In the genomic region with DNA sequence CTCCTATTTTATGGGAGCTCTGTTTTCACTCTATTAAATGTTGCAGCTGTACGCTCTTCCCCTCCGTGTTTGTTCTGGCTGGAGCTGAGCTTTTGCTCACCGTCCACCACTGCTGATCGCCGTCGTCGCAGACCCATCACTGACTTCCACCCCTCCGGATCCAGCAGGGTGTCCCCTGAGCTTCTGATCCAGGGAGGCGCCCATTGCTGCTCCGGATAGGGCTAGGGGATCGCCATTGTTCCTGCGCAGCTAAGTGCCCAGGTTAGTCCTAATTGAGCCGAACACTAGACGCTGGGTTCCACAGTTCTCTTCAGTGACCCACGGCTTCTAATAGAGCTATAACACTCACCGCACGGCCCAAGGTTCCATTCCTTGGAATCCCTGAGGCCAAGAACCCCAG, we compare ENCODE assay signal across 13 cellular contexts.
"Had no signal": no experiment of that assay in that cellular context is flagged by ENCODE, and none has a peak within 500 bp of the region (broad histone marks: within the 10 kb centered on the region; RNA-seq: fewer than 3 reads in every experiment).

No MANE protein-coding gene starts in this region.

- H3K4me1 ChIP-seq: tibial artery, vagina had no signal

- ATAC-seq: activated CD8-positive, alpha-beta memory T cell treated with anti-CD3 and anti-CD28 coated beads, Interleukin-2, amount 10 ng/mL, durations not matched to agents 7 days and 5 days; activated naive CD4-positive, alpha-beta T cell treated with anti-CD3 and anti-CD28 coated beads, Interleukin-2, amount 50 U/mL, for 72 hours; activated T-cell treated with anti-CD3 and anti-CD28 coated beads, Interleukin-2, amount 50 U/mL, for 4 hours had no signal

- H3K36me3 ChIP-seq: neutrophil, tibial artery, vagina had no signal

- H3K27ac ChIP-seq: neutrophil, tibial artery, vagina had no signal

- DNase-seq: activated CD4-positive, alpha-beta T cell treated with anti-CD3 and anti-CD28 coated beads, Interleukin-2, amount 50 U/mL, for 48 hours; activated CD4-positive, CD25-positive, alpha-beta regulatory T cell treated with anti-CD3 and anti-CD28 coated beads, Interleukin-2, amount 50 U/mL, for 72 hours; activated CD8-positive, alpha-beta memory T cell treated with anti-CD3 and anti-CD28 coated beads, Interleukin-2, amount 10 ng/mL, durations not matched to agents 7 days and 5 days; activated effector memory CD4-positive, alpha-beta T cell treated with anti-CD3 and anti-CD28 coated beads, Interleukin-2, amount 50 U/mL, for 16 hours; activated T-cell treated with anti-CD3 and anti-CD28 coated beads, Interleukin-2, amount 50 U/mL, for 4 hours; amygdala; erythroblast; hypothalamus; midbrain; tibial artery had no signal

- H3K4me3 ChIP-seq: tibial artery, vagina had no signal

- H3K9me3 ChIP-seq: neutrophil, tibial artery, vagina had no signal

- H3K27me3 ChIP-seq: neutrophil, tibial artery, vagina had no signal
